18 cellular contexts compared by ENCODE assay signal in genomic region chr6:119339941-119340456, GRCh38. TPM values are rescaled to one million over a fixed set of nuclear protein-coding genes. Genes with fewer than 3 reads are reported as not detected.
DNase-seq lines count a peak whose midpoint lies in the region; ATAC-seq and TF ChIP-seq lines count a peak whose summit lies in the region.
"Had no signal": no experiment of that assay in that cellular context is flagged by ENCODE, and none has a peak within 500 bp of the region (broad histone marks: within the 10 kb centered on the region; RNA-seq: fewer than 3 reads in every experiment).

No MANE protein-coding gene starts in this region.

- intact Hi-C loops in CD8-positive, alpha-beta T cell (cut with DNase I, micrococcal nuclease) = loop anchor here (1.0 to 10.0 kb wide), 9 partner anchors 8 to 1995 kb away; partner anchors contain the start of genes NUS1 (in 2 of the 2), FAM184A (in 1 of the 2), GOPC (in 1 of the 2) and TBC1D32 (in 1 of the 2)
- intact Hi-C loops in heart left ventricle (cut with DNase I) = loop anchor here in 4 of 10 donors (5.0 to 10.0 kb wide), 5 partner anchors 95 to 445 kb away; partner anchors contain the start of gene ASF1A (in 1 of the 4)

- no peaks in the 10 kb centered on the region for H3K9me3 Mint-ChIP-seq in CD8-positive, alpha-beta T cell
- no peaks in the 10 kb centered on the region for H3K9me3 Mint-ChIP-seq in T-cell
- H3K9me3 Mint-ChIP-seq: HFFc6, IgD-negative memory B cell had no signal

- no peak for TF ChIP-seq POLR2A in heart left ventricle (IDR thresholded peaks at IDR 0.05)

- H3K4me3 Mint-ChIP-seq in CD8-positive, alpha-beta T cell = no peak overlapping the region
- H3K4me3 Mint-ChIP-seq in T-cell = no peak overlapping the region
- H3K4me3 Mint-ChIP-seq: HFFc6 had no signal

- H3K4me3 ChIP-seq in CD8-positive, alpha-beta T cell (ENCODE audit: low read depth, low read length) = no peak overlapping the region
- no peak overlapping the region for H3K4me3 ChIP-seq in heart left ventricle
- H3K4me3 ChIP-seq: pancreas had no signal

- 61 to 72% (median 63%) methylated on average over 4 of the region's 4 CpGs for WGBS in heart left ventricle, 4 donors

- H3K27ac ChIP-seq in CD8-positive, alpha-beta T cell (ENCODE audit: low read depth, low read length) = no peak overlapping the region
- H3K27ac ChIP-seq in heart left ventricle = peak overlapping the region in 3 of 12 donors; percentile 12 to 59 (median 31)
- H3K27ac ChIP-seq: C4-2B, pancreas had no signal

- H3K36me3 ChIP-seq in CD8-positive, alpha-beta T cell (ENCODE audit: insufficient read depth, low read length) = no peaks in the 10 kb centered on the region
- H3K36me3 ChIP-seq in heart left ventricle = no peaks in the 10 kb centered on the region
- H3K36me3 ChIP-seq: pancreas had no signal

- H3K27ac Mint-ChIP-seq in CD8-positive, alpha-beta T cell = peak overlapping the region; percentile 52
- H3K27ac Mint-ChIP-seq in T-cell = peak overlapping the region; percentile 9 to 16
- H3K27ac Mint-ChIP-seq: HFFc6 had no signal

- H3K4me1 ChIP-seq in CD8-positive, alpha-beta T cell (ENCODE audit: insufficient read depth, low read length) = no peaks in the 10 kb centered on the region
- H3K4me1 ChIP-seq in heart left ventricle = peaks cover 0 to 94% (median 27%) of the 10 kb centered on the region in 12 donors

- H3K27me3 ChIP-seq in CD8-positive, alpha-beta T cell (ENCODE audit: insufficient read depth, low read length) = no peaks in the 10 kb centered on the region
- H3K27me3 ChIP-seq in heart left ventricle = no peaks in the 10 kb centered on the region
- H3K27me3 ChIP-seq: pancreas had no signal

- DNase-seq in CD8-positive, alpha-beta T cell = no peak
- DNase-seq in T-cell (no peak), heart left ventricle (peak in 1 of 5 donors; percentile 25), omental fat pad (ENCODE audit: low spot score) (no peak), DMS 273 treated with DMSO at 0.1 percent for 48 hours (lab: John Stamatoyannopoulos, UW) (no peak)
- no peak for DNase-seq in stimulated activated CD4-positive, alpha-beta T cell treated with anti-CD3 and anti-CD28 coated beads, Interleukin-4, amount 100 ng/mL, for 4 hours
- DNase-seq: activated CD4-positive, alpha-beta T cell treated with anti-CD3 and anti-CD28 coated beads for 48 hours; activated effector memory CD4-positive, alpha-beta T cell treated with Interleukin-2 at 50 U/mL for 16 hours; HFFc6; NCI-H1694 treated with DMSO at 0.1 percent for 48 hours; NCI-H774; pancreas; stimulated activated CD4-positive, alpha-beta T cell treated with anti-CD3 and anti-CD28 coated beads, Interleukin-1b, Interleukin-23, amount 100 ng/mL, for 48 hours had no signal

- TF ChIP-seq CTCF in CD8-positive, alpha-beta T cell (IDR thresholded peaks at IDR 0.05) = no peak
- TF ChIP-seq CTCF in heart left ventricle (IDR thresholded peaks at IDR 0.05) = no peak
- no peak for TF ChIP-seq CTCF in omental fat pad (IDR thresholded peaks at IDR 0.05)

- H3K36me3 Mint-ChIP-seq in CD8-positive, alpha-beta T cell = no peaks in the 10 kb centered on the region
- no peaks in the 10 kb centered on the region for H3K36me3 Mint-ChIP-seq in T-cell

- H3K4me1 Mint-ChIP-seq in CD8-positive, alpha-beta T cell (ENCODE audit: low read depth) = peaks cover 50% of the 10 kb centered on the region
- peaks cover 26 to 67% (median 55%) of the 10 kb centered on the region in 3 donors for H3K4me1 Mint-ChIP-seq in T-cell

- H3K9me3 ChIP-seq in CD8-positive, alpha-beta T cell (ENCODE audit: low read length) = no peaks in the 10 kb centered on the region
- H3K9me3 ChIP-seq in heart left ventricle = no peaks in the 10 kb centered on the region
- H3K9me3 ChIP-seq: pancreas had no signal

- ATAC-seq in CD8-positive, alpha-beta T cell = no peak
- ATAC-seq in T-cell (replicated peaks in 1 of 4) = no peak
- ATAC-seq in heart left ventricle = peak; percentile 11 to 64 (median 52)
- ATAC-seq in omental fat pad (ENCODE audit: low FRiP score) = peak; percentile 29
- no peak for ATAC-seq in HG02852 (IDR thresholded peaks at IDR 0.05; ENCODE audit: unreplicated experiment)
- ATAC-seq in GM18517 (IDR thresholded peaks at IDR 0.05; ENCODE audit: unreplicated experiment) = no peak

- POLR2A ChIA-PET in CD8-positive, alpha-beta T cell (lab: Charles Lee) = interaction anchor here (1.0 to 1.2 kb wide), 2 partner anchors 8 to 10 kb away, joined by 3 read pairs; partner anchors contain the start of gene MAN1A1
- POLR2A ChIA-PET in T-cell (lab: Charles Lee) = interaction anchor here in 1 of 2 donors (0.6 kb wide), 1 partner anchor 13 kb away, joined by 3 read pairs; no protein-coding TSS in a partner anchor

- no peaks in the 10 kb centered on the region for H3K27me3 Mint-ChIP-seq in CD8-positive, alpha-beta T cell (ENCODE audit: low read depth)
- no peaks in the 10 kb centered on the region for H3K27me3 Mint-ChIP-seq in T-cell
- H3K27me3 Mint-ChIP-seq: IgD-negative memory B cell had no signal

- CTCF ChIA-PET in CD8-positive, alpha-beta T cell (lab: Charles Lee) = interaction anchor here (0.6 to 0.9 kb wide), 2 partner anchors 11 to 23 kb away, joined by 3 to 4 read pairs; no protein-coding TSS in a partner anchor
- CTCF ChIA-PET in T-cell (lab: Charles Lee) = interaction anchor here in 1 of 2 donors (1.9 kb wide), 1 partner anchor 11 kb away, joined by 12 read pairs; no protein-coding TSS in a partner anchor

RNA-seq across cellular contexts. Expression of gene MAN1A1, which starts 9.6 kb away (rescaled TPM):
- 1 to 10 TPM; 8.4 to 8.5 TPM for total RNA-seq in CD8-positive, alpha-beta T cell
- total RNA-seq in T-cell = 10 to 100 TPM in 3 of 5 donors, 1 to 10 TPM in 2; 9.4 to 13.6 (median 12.3) TPM
- 10 to 100 TPM in 8 of 9 donors, 1 to 10 TPM in 1; 7.0 to 30.6 (median 20.6) TPM for total RNA-seq in heart left ventricle
- 1 to 10 TPM; 5.6 to 9.6 TPM for polyA plus RNA-seq in heart left ventricle
- 100 to 1,000 TPM; 210 to 247 (median 229) TPM for total RNA-seq in omental fat pad
- total RNA-seq: G401 had no signal

Comparison
In these comparisons a context has a peak if more than half of its experiments do, and no peak if none do; other contexts are left out.
1. ATAC-seq: peak in heart left ventricle (4 of 4) and omental fat pad (single experiment); none in CD8-positive, alpha-beta T cell (single experiment), T-cell (0 of 4), HG02852 (single experiment) and GM18517 (single experiment).
2. RNA of gene MAN1A1, which starts 9.6 kb away (total RNA-seq): 210 to 247 TPM in omental fat pad; 7.0 to 30.6 TPM in heart left ventricle, 9.4 to 13.6 TPM in T-cell and 8.4 to 8.5 TPM in CD8-positive, alpha-beta T cell; every median in the first group is over 4 times any median in the second.